22 cellular contexts compared by ENCODE assay signal in genomic region chr4:169418846-169419245, GRCh38.
"Had no signal": no experiment of that assay in that cellular context is flagged by ENCODE, and none has a peak within 500 bp of the region (broad histone marks: within the 10 kb centered on the region; RNA-seq: fewer than 3 reads in every experiment).

No MANE protein-coding gene starts in this region.

- H3K4me3 ChIP-seq: breast epithelium, Peyer's patch had no signal

- H3K4me1 ChIP-seq: breast epithelium, Peyer's patch had no signal

- H3K27ac ChIP-seq: breast epithelium, Peyer's patch, WERI-Rb-1 had no signal

- H3K4me3 Mint-ChIP-seq: activated CD4-positive, alpha-beta memory T cell treated with anti-CD3 and anti-CD28 coated beads, Interleukin-2, amount 10 ng/mL, durations not matched to agents 7 days and 5 days; activated CD4-positive, alpha-beta T cell treated with anti-CD3 and anti-CD28 coated beads for 36 hours; activated naive CD8-positive, alpha-beta T cell treated with anti-CD3 and anti-CD28 coated beads, Interleukin-2, amount 10 ng/mL, durations not matched to agents 7 days and 5 days had no signal

- H3K9me3 Mint-ChIP-seq: activated CD4-positive, alpha-beta memory T cell treated with anti-CD3 and anti-CD28 coated beads, Interleukin-2, amount 10 ng/mL, durations not matched to agents 7 days and 5 days had no signal

- H3K36me3 ChIP-seq: Peyer's patch, WERI-Rb-1 had no signal

- H3K9me3 ChIP-seq: breast epithelium, Peyer's patch had no signal

- H3K27me3 ChIP-seq: breast epithelium, Peyer's patch had no signal

- DNase-seq: activated CD4-positive, alpha-beta memory T cell treated with anti-CD3 and anti-CD28 coated beads, Interleukin-2, amount 10 ng/mL, durations not matched to agents 7 days and 5 days; activated CD4-positive, alpha-beta T cell treated with anti-CD3 and anti-CD28 coated beads for 36 hours; activated CD4-positive, alpha-beta T cell treated with anti-CD3 and anti-CD28 coated beads, Interleukin-2, amount 50 U/mL, for 1 hour; activated naive CD4-positive, alpha-beta T cell treated with anti-CD3 and anti-CD28 coated beads, Interleukin-2, amount 50 U/mL, for 16 hours; activated naive CD8-positive, alpha-beta T cell treated with anti-CD3 and anti-CD28 coated beads, Interleukin-2, amount 10 ng/mL, durations not matched to agents 7 days and 5 days; activated T-cell treated with anti-CD3 and anti-CD28 coated beads for 4 hours; aorta; central memory CD4-positive, alpha-beta T cell; MM.1S; NCI-H1105; NCI-H1436; NCI-H1694 treated with DMSO at 0.1 percent for 48 hours; NCI-H2081; NCI-H510A treated with DMSO at 0.1 percent for 48 hours; NCI-H69; NK-92 treated with Interleukin-12 subunit alpha and Interleukin-12 subunit beta, amount 100 ng/mL, for 24 hours; OCI-M1; Peyer's patch; SIG-M5; T-helper 2 cell; WERI-Rb-1 had no signal

- H3K27ac Mint-ChIP-seq: activated CD4-positive, alpha-beta memory T cell treated with anti-CD3 and anti-CD28 coated beads, Interleukin-2, amount 10 ng/mL, durations not matched to agents 7 days and 5 days; activated CD4-positive, alpha-beta T cell treated with anti-CD3 and anti-CD28 coated beads for 36 hours; activated naive CD8-positive, alpha-beta T cell treated with anti-CD3 and anti-CD28 coated beads, Interleukin-2, amount 10 ng/mL, durations not matched to agents 7 days and 5 days had no signal

- H3K27me3 Mint-ChIP-seq: activated CD4-positive, alpha-beta memory T cell treated with anti-CD3 and anti-CD28 coated beads, Interleukin-2, amount 10 ng/mL, durations not matched to agents 7 days and 5 days; activated CD4-positive, alpha-beta T cell treated with anti-CD3 and anti-CD28 coated beads for 36 hours; activated naive CD8-positive, alpha-beta T cell treated with anti-CD3 and anti-CD28 coated beads, Interleukin-2, amount 10 ng/mL, durations not matched to agents 7 days and 5 days had no signal

- ATAC-seq: activated CD4-positive, alpha-beta T cell treated with anti-CD3 and anti-CD28 coated beads for 36 hours had no signal
